ENCODE assay signal across 14 cellular contexts in genomic region chr3:139745831-139746230, GRCh38.
DNase-seq lines count a peak whose midpoint lies in the region; ATAC-seq and TF ChIP-seq lines count a peak whose summit lies in the region.
"Had no signal": no experiment of that assay in that cellular context is flagged by ENCODE, and none has a peak within 500 bp of the region (broad histone marks: within the 10 kb centered on the region; RNA-seq: fewer than 3 reads in every experiment).

No MANE protein-coding gene starts in this region.

- H3K27me3 ChIP-seq in BE2C, result no peaks in the 10 kb centered on the region
- H3K27me3 ChIP-seq in HUES6 (ENCODE audit: control insufficient read depth, insufficient read depth, low read length), result no peaks in the 10 kb centered on the region
- H3K27me3 ChIP-seq in mammary epithelial cell (ENCODE audit: insufficient read depth, low read length), result no peaks in the 10 kb centered on the region
- no peaks in the 10 kb centered on the region for H3K27me3 ChIP-seq in prostate gland (replicated peaks; ENCODE audit: insufficient read depth)

- no peaks in the 10 kb centered on the region for H4K20me1 ChIP-seq in mammary epithelial cell (ENCODE audit: insufficient read depth, low read length)

- H3K9me3 Mint-ChIP-seq in activated naive CD8-positive, alpha-beta T cell treated with anti-CD3 and anti-CD28 coated beads, Interleukin-2, amount 50 U/mL, for 24 hours, result peaks cover 23% of the 10 kb centered on the region

- peaks cover 4% of the 10 kb centered on the region for H3K27me3 Mint-ChIP-seq in activated naive CD8-positive, alpha-beta T cell treated with anti-CD3 and anti-CD28 coated beads, Interleukin-2, amount 50 U/mL, for 24 hours
- H3K27me3 Mint-ChIP-seq: brain had no signal

- TF ChIP-seq CTCF in BE2C (IDR thresholded peaks at IDR 0.05; ENCODE audit: low read depth, low read length) (no peak), mammary epithelial cell (conservative IDR thresholded peaks at IDR 0.05 in 1 of 2, IDR thresholded peaks at IDR 0.05 in 1 of 2; ENCODE audit: extremely low read depth in 1 of 2, insufficient read depth in 1 of 2, low read depth in 1 of 2, low read length in 2 of 2) (no peak), prostate gland (IDR thresholded peaks at IDR 0.05) (no peak)

- H3K36me3 ChIP-seq in BE2C (no peaks in the 10 kb centered on the region), HUES6 (ENCODE audit: control insufficient read depth, insufficient read depth, low read length) (no peaks in the 10 kb centered on the region), mammary epithelial cell (ENCODE audit: insufficient read depth, low read length) (no peaks in the 10 kb centered on the region), prostate gland (no peaks in the 10 kb centered on the region)

- DNase-seq in BE2C, result peak; percentile 35
- peak; percentile 58 for DNase-seq in mammary epithelial cell
- DNase-seq in islet precursor cell, result peak; percentile 92
- DNase-seq in prostate gland (ENCODE audit: low spot score), result no peak
- no peak for DNase-seq in NCI-H2107 (lab: John Stamatoyannopoulos, UW)
- no peak for DNase-seq in activated naive CD8-positive, alpha-beta T cell treated with anti-CD3 and anti-CD28 coated beads, Interleukin-2, amount 50 U/mL, for 24 hours
- DNase-seq: activated T-cell treated with anti-CD3 and anti-CD28 coated beads, Interleukin-2, amount 50 U/mL, for 24 hours; GF-D8; left colon; NCI-H524 had no signal

- no peak for ATAC-seq in activated naive CD8-positive, alpha-beta T cell treated with anti-CD3 and anti-CD28 coated beads, Interleukin-2, amount 50 U/mL, for 24 hours
- ATAC-seq in HG03571 (IDR thresholded peaks at IDR 0.05; ENCODE audit: unreplicated experiment), result no peak
- ATAC-seq: left colon had no signal

- WGBS in mammary epithelial cell (ENCODE audit: low coverage, missing lambda C conversion rate), result 60% methylated on average over 3 of the region's 4 CpGs
- WGBS in prostate gland, result 75% methylated on average over 4 of the region's 4 CpGs

- no peak for TF ChIP-seq POLR2A in prostate gland (IDR thresholded peaks at IDR 0.05)

- no TSS peak for BruUV-seq in mammary epithelial cell (replicated peaks; lab: Mats Ljungman, UMichigan)

- H3K9ac ChIP-seq in HUES6 (ENCODE audit: low read length), result no peak overlapping the region
- no peak overlapping the region for H3K9ac ChIP-seq in mammary epithelial cell (ENCODE audit: insufficient read depth, low read length)

- no peaks in the 10 kb centered on the region for H3K79me2 ChIP-seq in mammary epithelial cell (ENCODE audit: insufficient read depth, low read length)

- H3K27ac ChIP-seq in HUES6 (ENCODE audit: low read depth, low read length), result 0 out of 2 replicates have a peak overlapping the region, but pooled peaks have one; percentile 19
- no peak overlapping the region for H3K27ac ChIP-seq in mammary epithelial cell (ENCODE audit: insufficient read depth, low read depth, low read length)
- no peak overlapping the region for H3K27ac ChIP-seq in prostate gland

- no peaks in the 10 kb centered on the region for H3K36me3 Mint-ChIP-seq in activated naive CD8-positive, alpha-beta T cell treated with anti-CD3 and anti-CD28 coated beads, Interleukin-2, amount 50 U/mL, for 24 hours (ENCODE audit: low read depth)
- H3K36me3 Mint-ChIP-seq: brain, CD14-positive monocyte had no signal

- intact Hi-C loops in mammary epithelial cell (cut with micrococcal nuclease), result no loop called here
- intact Hi-C loops in prostate gland (cut with DNase I), result no loop called here

- H2AFZ ChIP-seq in mammary epithelial cell (ENCODE audit: low read depth, low read length), result no peak overlapping the region

- no peak overlapping the region for H3K27ac Mint-ChIP-seq in activated naive CD8-positive, alpha-beta T cell treated with anti-CD3 and anti-CD28 coated beads, Interleukin-2, amount 50 U/mL, for 24 hours
- H3K27ac Mint-ChIP-seq: activated T-cell treated with anti-CD3 and anti-CD28 coated beads, Interleukin-2, amount 50 U/mL, for 24 hours; brain had no signal

- in situ Hi-C loops in mammary epithelial cell (cut with MboI; ENCODE audit: low sequenced_read_pairs in 2 of 2), result no loop called here

- no peaks in the 10 kb centered on the region for H3K9me3 ChIP-seq in BE2C
- no peaks in the 10 kb centered on the region; the same call in 1 of the 2 replicates for H3K9me3 ChIP-seq in HUES6 (ENCODE audit: control insufficient read depth, insufficient read depth, low read depth, low read length)
- no peaks in the 10 kb centered on the region for H3K9me3 ChIP-seq in mammary epithelial cell (replicated peaks; ENCODE audit: insufficient read depth, low read length)
- no peaks in the 10 kb centered on the region for H3K9me3 ChIP-seq in prostate gland

- peaks cover 13% of the 10 kb centered on the region for H3K4me1 ChIP-seq in BE2C
- peaks cover 18% of the 10 kb centered on the region for H3K4me1 ChIP-seq in HUES6 (ENCODE audit: control insufficient read depth, insufficient read depth, low read length)
- no peaks in the 10 kb centered on the region for H3K4me1 ChIP-seq in mammary epithelial cell (ENCODE audit: insufficient read depth, low read length)
- no peaks in the 10 kb centered on the region for H3K4me1 ChIP-seq in prostate gland (replicated peaks)

- H3K4me3 ChIP-seq in BE2C (ENCODE audit: low read depth, low read length) (no peak overlapping the region), HUES6 (ENCODE audit: low read depth, low read length) (no peak overlapping the region), mammary epithelial cell (replicated peaks in 1 of 3; ENCODE audit: insufficient read depth in 1 of 3, low read depth in 2 of 3, low read length in 3 of 3) (no peak overlapping the region), prostate gland (no peak overlapping the region)

- CTCF ChIA-PET in mammary epithelial cell (lab: Charles Lee; ENCODE audit: low non-redundant PET), result interaction anchor here (0.5 to 0.6 kb wide), 2 partner anchors 190 to 946 kb away, joined by 3 to 9 read pairs; no protein-coding TSS in a partner anchor

- H3K4me3 Mint-ChIP-seq in activated naive CD8-positive, alpha-beta T cell treated with anti-CD3 and anti-CD28 coated beads, Interleukin-2, amount 50 U/mL, for 24 hours, result no peak overlapping the region
- H3K4me3 Mint-ChIP-seq: activated T-cell treated with anti-CD3 and anti-CD28 coated beads, Interleukin-2, amount 50 U/mL, for 24 hours; brain; CD14-positive monocyte had no signal

- dilution Hi-C loops in mammary epithelial cell (cut with HindIII; ENCODE audit: low sequenced_read_pairs), result no loop called here

- no peaks in the 10 kb centered on the region for H3K4me1 Mint-ChIP-seq in activated naive CD8-positive, alpha-beta T cell treated with anti-CD3 and anti-CD28 coated beads, Interleukin-2, amount 50 U/mL, for 24 hours
- H3K4me1 Mint-ChIP-seq: brain, CD14-positive monocyte had no signal

- H3K4me2 ChIP-seq in mammary epithelial cell (ENCODE audit: insufficient read depth, low read depth, low read length), result no peak overlapping the region

Comparison
In these comparisons a context has a peak if more than half of its experiments do, and no peak if none do; other contexts are left out.
1. DNase-seq: peak in BE2C (single experiment), mammary epithelial cell (single experiment) and islet precursor cell (single experiment); none in prostate gland (single experiment), NCI-H2107 (single experiment) and activated naive CD8-positive, alpha-beta T cell treated with anti-CD3 and anti-CD28 coated beads, Interleukin-2, amount 50 U/mL, for 24 hours (single experiment).